ENCODE assay signal across 19 cellular contexts in the genomic region with DNA sequence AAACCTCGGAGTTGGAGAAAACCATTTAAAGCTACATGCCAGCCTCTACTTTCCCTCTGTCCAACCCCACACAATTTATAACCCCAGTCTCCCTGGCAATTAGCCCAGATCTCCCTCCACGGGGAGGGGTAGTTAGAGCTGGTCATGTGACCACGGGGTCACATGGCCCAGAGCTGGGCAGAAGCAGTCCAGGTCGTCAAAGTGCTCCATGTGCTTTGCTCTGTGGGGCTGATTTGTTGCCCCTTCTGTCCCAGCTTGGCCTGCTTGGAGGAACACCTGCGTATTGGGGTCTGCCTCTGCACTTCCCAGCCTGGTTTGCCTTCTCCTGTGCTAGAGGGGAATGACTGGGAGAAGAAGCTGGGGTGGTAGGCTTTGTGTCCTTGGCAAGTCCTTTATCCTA.
DNase-seq lines count a peak whose midpoint lies in the region; ATAC-seq and TF ChIP-seq lines count a peak whose summit lies in the region.
"Had no signal": no experiment of that assay in that cellular context is flagged by ENCODE, and none has a peak within 500 bp of the region (broad histone marks: within the 10 kb centered on the region; RNA-seq: fewer than 3 reads in every experiment).

No MANE protein-coding gene starts in this region.

- H3K4me1 Mint-ChIP-seq in stimulated activated effector memory CD8-positive, alpha-beta T cell treated with anti-CD3 and anti-CD28 coated beads, Interleukin-12 subunit alpha, Interleukin-12 subunit beta, amount 100 ng/mL, for 72 hours, result no peaks in the 10 kb centered on the region
- H3K4me1 Mint-ChIP-seq: activated B cell treated with CpG ODN at 0.5 μM for 24 hours; CD4-positive, alpha-beta memory T cell had no signal

- H3K9me3 Mint-ChIP-seq in stimulated activated effector memory CD8-positive, alpha-beta T cell treated with anti-CD3 and anti-CD28 coated beads, Interleukin-12 subunit alpha, Interleukin-12 subunit beta, amount 100 ng/mL, for 72 hours, result no peaks in the 10 kb centered on the region
- H3K9me3 Mint-ChIP-seq: activated B cell treated with CpG ODN at 0.5 μM for 24 hours; CD4-positive, alpha-beta memory T cell; T-helper 1 cell treated with Interleukin-12 subunit alpha and Interleukin-12 subunit beta and Interleukin-4 antibody, amounts not matched to agents 30 μg/mL and 1 μg/mL, for 36 hours had no signal

- no peaks in the 10 kb centered on the region for H3K4me1 ChIP-seq in esophagus muscularis mucosa

- H3K27ac Mint-ChIP-seq in stimulated activated effector memory CD8-positive, alpha-beta T cell treated with anti-CD3 and anti-CD28 coated beads, Interleukin-12 subunit alpha, Interleukin-12 subunit beta, amount 100 ng/mL, for 72 hours, result no peak overlapping the region
- H3K27ac Mint-ChIP-seq: activated B cell treated with CpG ODN at 0.5 μM for 24 hours; CD4-positive, alpha-beta memory T cell; T-helper 1 cell treated with Interleukin-12 subunit alpha and Interleukin-12 subunit beta and Interleukin-4 antibody, amounts not matched to agents 30 μg/mL and 1 μg/mL, for 36 hours had no signal

- H3K4me3 Mint-ChIP-seq in stimulated activated effector memory CD8-positive, alpha-beta T cell treated with anti-CD3 and anti-CD28 coated beads, Interleukin-12 subunit alpha, Interleukin-12 subunit beta, amount 100 ng/mL, for 72 hours, result no peak overlapping the region
- H3K4me3 Mint-ChIP-seq: activated B cell treated with CpG ODN at 0.5 μM for 24 hours; CD4-positive, alpha-beta memory T cell; T-helper 1 cell treated with Interleukin-12 subunit alpha and Interleukin-12 subunit beta and Interleukin-4 antibody, amounts not matched to agents 30 μg/mL and 1 μg/mL, for 36 hours had no signal

- 47% methylated on average over 3 of the region's 5 CpGs for WGBS in esophagus muscularis mucosa

- intact Hi-C loops in esophagus muscularis mucosa (cut with DNase I), result no loop called here

- peaks cover 0 to 6% (median 2%) of the 10 kb centered on the region in 4 donors for H3K9me3 ChIP-seq in esophagus muscularis mucosa

- peaks cover 0 to 41% (median 2%) of the 10 kb centered on the region in 4 donors for H3K27me3 ChIP-seq in esophagus muscularis mucosa

- no peak for TF ChIP-seq POLR2A in esophagus muscularis mucosa (IDR thresholded peaks at IDR 0.05; ENCODE audit: low read depth)

- no peak for ATAC-seq in stimulated activated effector memory CD8-positive, alpha-beta T cell treated with anti-CD3 and anti-CD28 coated beads, Interleukin-12 subunit alpha, Interleukin-12 subunit beta, amount 100 ng/mL, for 72 hours
- ATAC-seq in HG02884 (IDR thresholded peaks at IDR 0.05; ENCODE audit: unreplicated experiment), result no peak
- ATAC-seq: right cardiac atrium had no signal

- no peaks in the 10 kb centered on the region for H3K36me3 ChIP-seq in esophagus muscularis mucosa

- no peaks in the 10 kb centered on the region for H3K36me3 Mint-ChIP-seq in stimulated activated effector memory CD8-positive, alpha-beta T cell treated with anti-CD3 and anti-CD28 coated beads, Interleukin-12 subunit alpha, Interleukin-12 subunit beta, amount 100 ng/mL, for 72 hours
- H3K36me3 Mint-ChIP-seq: CD4-positive, alpha-beta memory T cell had no signal

- no peak for TF ChIP-seq EP300 in esophagus muscularis mucosa (IDR thresholded peaks at IDR 0.05)

- DNase-seq in NCI-H146 (lab: John Stamatoyannopoulos, UW) (peak; percentile 26), NCI-H146 treated with DMSO at 0.1 percent for 48 hours (lab: John Stamatoyannopoulos, UW; ENCODE audit: unreplicated experiment) (no peak), DMS153 treated with DMSO at 0.1 percent for 48 hours (lab: John Stamatoyannopoulos, UW; ENCODE audit: unreplicated experiment) (peak; percentile 66), NCI-H2196 treated with DMSO at 0.1 percent for 48 hours (lab: John Stamatoyannopoulos, UW; ENCODE audit: unreplicated experiment) (peak; percentile 14), foreskin melanocyte (peak; percentile 2), esophagus muscularis mucosa (ENCODE audit: extremely low spot score) (no peak)
- DNase-seq in stimulated activated effector memory CD8-positive, alpha-beta T cell treated with anti-CD3 and anti-CD28 coated beads, Interleukin-12 subunit alpha, Interleukin-12 subunit beta, amount 100 ng/mL, for 72 hours (ENCODE audit: low spot score in 2 of 2), result no peak
- DNase-seq: activated B cell treated with CpG ODN at 0.5 μM for 24 hours; caudate nucleus; CD4-positive, alpha-beta memory T cell; effector CD8-positive, alpha-beta T cell; hippocampal formation; KBM-7; kidney glomerular epithelial cell; NK-92 treated with Interleukin-12 subunit alpha and Interleukin-12 subunit beta, amount 100 ng/mL, for 24 hours; right cardiac atrium had no signal

- no peak overlapping the region for H3K27ac ChIP-seq in esophagus muscularis mucosa (replicated peaks in 1 of 4)
- H3K27ac ChIP-seq: RWPE1 had no signal

- H3K4me3 ChIP-seq in esophagus muscularis mucosa, result no peak overlapping the region

- TF ChIP-seq CTCF in esophagus muscularis mucosa (IDR thresholded peaks at IDR 0.05), result no peak

Comparison
In these comparisons a context has a peak if more than half of its experiments do, and no peak if none do; other contexts are left out.
1. DNase-seq: peak in NCI-H146 (single experiment), DMS153 treated with DMSO at 0.1 percent for 48 hours (single experiment), NCI-H2196 treated with DMSO at 0.1 percent for 48 hours (single experiment) and foreskin melanocyte (single experiment); none in NCI-H146 treated with DMSO at 0.1 percent for 48 hours (single experiment), stimulated activated effector memory CD8-positive, alpha-beta T cell treated with anti-CD3 and anti-CD28 coated beads, Interleukin-12 subunit alpha, Interleukin-12 subunit beta, amount 100 ng/mL, for 72 hours (0 of 2) and esophagus muscularis mucosa (single experiment).